ENCODE assay signal across 18 cellular contexts in genomic region chr16:81066700-81067099, GRCh38. TPM values are rescaled to one million over a fixed set of nuclear protein-coding genes. Genes with fewer than 3 reads are reported as not detected.
"Had no signal": no experiment of that assay in that cellular context is flagged by ENCODE, and none has a peak within 500 bp of the region (broad histone marks: within the 10 kb centered on the region; RNA-seq: fewer than 3 reads in every experiment).

No MANE protein-coding gene starts in this region.

- H3K9me3 Mint-ChIP-seq: activated B cell treated with CpG ODN at 0.5 μM for 24 hours; activated naive CD8-positive, alpha-beta T cell treated with anti-CD3 and anti-CD28 coated beads for 36 hours; immature natural killer cell had no signal

- H3K4me1 ChIP-seq: lower lobe of right lung, pancreas, transverse colon had no signal

- H3K36me3 ChIP-seq: lower lobe of right lung, pancreas, transverse colon had no signal

- H3K27ac ChIP-seq: lower lobe of right lung, pancreas had no signal

- H3K27me3 Mint-ChIP-seq: activated naive CD8-positive, alpha-beta T cell treated with anti-CD3 and anti-CD28 coated beads for 36 hours had no signal

- ATAC-seq: left cardiac atrium, lower lobe of right lung, pancreas had no signal

- H3K4me1 Mint-ChIP-seq: activated B cell treated with CpG ODN at 0.5 μM for 24 hours, immature natural killer cell had no signal

- H3K36me3 Mint-ChIP-seq: activated naive CD8-positive, alpha-beta T cell treated with anti-CD3 and anti-CD28 coated beads for 36 hours; immature natural killer cell had no signal

- H3K9me3 ChIP-seq: lower lobe of right lung, pancreas, transverse colon had no signal

- H3K4me3 ChIP-seq: lower lobe of right lung, pancreas, transverse colon had no signal

- FAIRE-seq: pancreas had no signal

- H3K27ac Mint-ChIP-seq: activated B cell treated with CpG ODN at 0.5 μM for 24 hours; activated naive CD8-positive, alpha-beta T cell treated with anti-CD3 and anti-CD28 coated beads for 36 hours; immature natural killer cell had no signal

- DNase-seq: activated B cell treated with CpG ODN at 0.5 μM for 24 hours; activated CD4-positive, alpha-beta T cell treated with anti-CD3 and anti-CD28 coated beads for 48 hours; activated CD8-positive, alpha-beta memory T cell treated with anti-CD3 and anti-CD28 coated beads for 24 hours; activated naive CD8-positive, alpha-beta T cell treated with anti-CD3 and anti-CD28 coated beads for 36 hours; cortex of kidney; effector CD4-positive, alpha-beta T cell; foreskin melanocyte; head of caudate nucleus; immature natural killer cell; left cardiac atrium; lower lobe of right lung; midbrain; pancreas; stimulated activated CD4-positive, alpha-beta T cell treated with anti-CD3 and anti-CD28 coated beads, Interleukin-15, amount 100 ng/mL, for 24 hours; stimulated activated CD4-positive, alpha-beta T cell treated with anti-CD3 and anti-CD28 coated beads, Interleukin-4, amount 100 ng/mL, for 1 hour; transverse colon had no signal

- H3K27me3 ChIP-seq: pancreas, transverse colon had no signal

- H3K4me3 Mint-ChIP-seq: activated B cell treated with CpG ODN at 0.5 μM for 24 hours; activated naive CD8-positive, alpha-beta T cell treated with anti-CD3 and anti-CD28 coated beads for 36 hours; immature natural killer cell had no signal

RNA-seq across cellular contexts. Expression of gene C16orf46, which starts 10.3 kb away (rescaled TPM):
- total RNA-seq: endothelial cell of umbilical vein, lower lobe of right lung, skeletal muscle tissue had no signal
